In genomic region chr2:55364189-55365055, GRCh38 we compare ENCODE assay signal across 9 cellular contexts. TPM values are rescaled to one million over a fixed set of nuclear protein-coding genes. Genes with fewer than 3 reads are reported as not detected.
DNase-seq lines count a peak whose midpoint lies in the region; ATAC-seq and TF ChIP-seq lines count a peak whose summit lies in the region.
"Had no signal": no experiment of that assay in that cellular context is flagged by ENCODE, and none has a peak within 500 bp of the region (broad histone marks: within the 10 kb centered on the region; RNA-seq: fewer than 3 reads in every experiment).

No MANE protein-coding gene starts in this region.

- no peak for TF ChIP-seq CTCF in AG10803 (conservative IDR thresholded peaks at IDR 0.05; ENCODE audit: low read length)

- no peaks in the 10 kb centered on the region for H3K27me3 Mint-ChIP-seq in effector memory CD8-positive, alpha-beta T cell
- peaks cover 0 to 2% (median 0%) of the 10 kb centered on the region in 3 donors for H3K27me3 Mint-ChIP-seq in immature natural killer cell (ENCODE audit: low read depth in 3 of 3)
- H3K27me3 Mint-ChIP-seq: stimulated activated naive CD8-positive, alpha-beta T cell treated with anti-CD3 and anti-CD28 coated beads, Interleukin-15, amount 100 ng/mL, for 72 hours had no signal

- no peak for ATAC-seq in effector memory CD8-positive, alpha-beta T cell (replicated peaks)
- no peak for ATAC-seq in GM21381 (IDR thresholded peaks at IDR 0.05; ENCODE audit: unreplicated experiment)
- ATAC-seq: stimulated activated naive CD8-positive, alpha-beta T cell treated with anti-CD3 and anti-CD28 coated beads, Interleukin-15, amount 100 ng/mL, for 72 hours had no signal

- no peaks in the 10 kb centered on the region for H3K9me3 Mint-ChIP-seq in effector memory CD8-positive, alpha-beta T cell
- no peaks in the 10 kb centered on the region for H3K9me3 Mint-ChIP-seq in immature natural killer cell
- H3K9me3 Mint-ChIP-seq: stimulated activated naive CD8-positive, alpha-beta T cell treated with anti-CD3 and anti-CD28 coated beads, Interleukin-15, amount 100 ng/mL, for 72 hours had no signal

- H3K4me1 Mint-ChIP-seq in effector memory CD8-positive, alpha-beta T cell (ENCODE audit: low read depth in 2 of 2): no peaks in the 10 kb centered on the region
- no peaks in the 10 kb centered on the region for H3K4me1 Mint-ChIP-seq in immature natural killer cell
- H3K4me1 Mint-ChIP-seq: stimulated activated naive CD8-positive, alpha-beta T cell treated with anti-CD3 and anti-CD28 coated beads, Interleukin-15, amount 100 ng/mL, for 72 hours had no signal

- H3K36me3 Mint-ChIP-seq in effector memory CD8-positive, alpha-beta T cell (ENCODE audit: insufficient read depth): no peaks in the 10 kb centered on the region
- H3K36me3 Mint-ChIP-seq in immature natural killer cell: no peaks in the 10 kb centered on the region

- no peak overlapping the region for H3K4me3 Mint-ChIP-seq in effector memory CD8-positive, alpha-beta T cell
- no peak overlapping the region for H3K4me3 Mint-ChIP-seq in immature natural killer cell
- H3K4me3 Mint-ChIP-seq: stimulated activated naive CD8-positive, alpha-beta T cell treated with anti-CD3 and anti-CD28 coated beads, Interleukin-15, amount 100 ng/mL, for 72 hours had no signal

- no peak overlapping the region for H3K27ac Mint-ChIP-seq in effector memory CD8-positive, alpha-beta T cell
- no peak overlapping the region for H3K27ac Mint-ChIP-seq in immature natural killer cell
- H3K27ac Mint-ChIP-seq: stimulated activated naive CD8-positive, alpha-beta T cell treated with anti-CD3 and anti-CD28 coated beads, Interleukin-15, amount 100 ng/mL, for 72 hours had no signal

- no peak overlapping the region for H3K4me3 ChIP-seq in AG10803 (ENCODE audit: low read length)

- DNase-seq in AG10803 (ENCODE audit: low read depth) (peak; percentile 96), NOMO-1 treated with DMSO at 0.1 percent for 48 hours (lab: John Stamatoyannopoulos, UW; ENCODE audit: unreplicated experiment) (peak; percentile 45), dermis microvascular lymphatic vessel endothelial cell (ENCODE audit: low read depth in 2 of 2) (peak; percentile 88 to 96), midbrain (lab: John Stamatoyannopoulos, UW) (peak; percentile 89), immature natural killer cell (no peak), NCI-H2029 treated with DMSO at 0.1 percent for 48 hours (lab: John Stamatoyannopoulos, UW) (no peak)
- DNase-seq in effector memory CD8-positive, alpha-beta T cell: no peak
- DNase-seq: stimulated activated naive CD8-positive, alpha-beta T cell treated with anti-CD3 and anti-CD28 coated beads, Interleukin-15, amount 100 ng/mL, for 72 hours had no signal

RNA-seq across cellular contexts. Expression of gene CCDC88A, which starts 55.2 kb away (rescaled TPM):
- 35.6 and 37.0 TPM in 2 replicates for total RNA-seq in dermis microvascular lymphatic vessel endothelial cell
- 1 to 10 TPM; 1.4 to 8.9 (median 2.0) TPM for polyA plus RNA-seq in immature natural killer cell

Comparison
In these comparisons a context has a peak if more than half of its experiments do, and no peak if none do; other contexts are left out.
1. DNase-seq: peak in AG10803 (single experiment), NOMO-1 treated with DMSO at 0.1 percent for 48 hours (single experiment), dermis microvascular lymphatic vessel endothelial cell (2 of 2) and midbrain (single experiment); none in effector memory CD8-positive, alpha-beta T cell (0 of 3), immature natural killer cell (0 of 3) and NCI-H2029 treated with DMSO at 0.1 percent for 48 hours (single experiment).